In the genomic region with DNA sequence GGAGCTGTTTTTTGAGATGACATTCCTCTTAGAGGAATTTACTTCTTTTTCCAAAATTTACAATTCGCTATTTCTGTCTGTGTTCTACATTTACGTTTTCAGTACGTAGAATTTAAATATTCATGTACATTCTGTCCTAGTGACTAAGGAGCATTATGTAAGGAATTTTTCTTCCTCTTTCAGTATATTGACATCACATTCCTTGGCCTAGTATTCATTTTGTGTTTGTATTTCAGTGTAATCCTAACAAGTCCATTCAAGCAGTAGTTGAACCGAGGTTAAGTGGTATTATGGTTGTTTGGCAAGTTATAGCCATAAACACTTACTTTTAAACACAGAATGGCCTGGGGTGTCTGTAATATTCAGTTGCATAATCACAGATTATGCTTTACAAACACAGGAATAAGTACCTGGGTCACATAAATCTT, we compare ENCODE assay signal across 9 cellular contexts. TPM values are rescaled to one million over a fixed set of nuclear protein-coding genes. Genes with fewer than 3 reads are reported as not detected.
DNase-seq lines count a peak whose midpoint lies in the region; ATAC-seq, FAIRE-seq and TF ChIP-seq lines count a peak whose summit lies in the region.
"Had no signal": no experiment of that assay in that cellular context is flagged by ENCODE, and none has a peak within 500 bp of the region (broad histone marks: within the 10 kb centered on the region; RNA-seq: fewer than 3 reads in every experiment).

No MANE protein-coding gene starts in this region.

- H3K27me3 ChIP-seq in colonic mucosa, result no peaks in the 10 kb centered on the region
- no peaks in the 10 kb centered on the region for H3K27me3 ChIP-seq in pancreas

- H3K9me3 ChIP-seq in colonic mucosa (no peaks in the 10 kb centered on the region), pancreas (no peaks in the 10 kb centered on the region)

- no peak for FAIRE-seq in pancreas (lab: Jason Lieb, UNC)

- H3K4me3 ChIP-seq in colonic mucosa (no peak overlapping the region), pancreas (no peak overlapping the region)

- peak in 3 of 4 donors; percentile 50 to 78 (median 55) for ATAC-seq in pancreas
- ATAC-seq in omental fat pad (ENCODE audit: low FRiP score), result no peak

- H3K36me3 ChIP-seq in colonic mucosa, result no peaks in the 10 kb centered on the region
- no peaks in the 10 kb centered on the region for H3K36me3 ChIP-seq in pancreas

- intact Hi-C loops in colonic mucosa (cut with DNase I) (no loop called here), pancreas (cut with DNase I) (no loop called here)

- H3K9ac ChIP-seq in colonic mucosa (ENCODE audit: low read depth in 2 of 2, low read length in 2 of 2), result no peak overlapping the region
- H3K9ac ChIP-seq: KMS-11 had no signal

- peak; percentile 86 for DNase-seq in DMS79 (lab: John Stamatoyannopoulos, UW)
- DNase-seq in NCI-H2196 treated with DMSO at 0.1 percent for 48 hours (lab: John Stamatoyannopoulos, UW; ENCODE audit: unreplicated experiment), result peak; percentile 10
- no peak for DNase-seq in colonic mucosa
- DNase-seq in pancreas, result no peak
- no peak for DNase-seq in NCI-H526 treated with DMSO at 0.1 percent for 48 hours (lab: John Stamatoyannopoulos, UW)
- DNase-seq in OCI-M1 (lab: John Stamatoyannopoulos, UW), result no peak
- DNase-seq in omental fat pad (ENCODE audit: low spot score), result no peak
- DNase-seq in stimulated activated naive CD4-positive, alpha-beta T cell treated with Interleukin-2 at 50 U/mL for 16 hours (lab: John Stamatoyannopoulos, UW), result no peak

- peaks cover 3% of the 10 kb centered on the region for H3K4me1 ChIP-seq in colonic mucosa
- peaks cover 0 to 10% (median 6%) of the 10 kb centered on the region in 3 donors for H3K4me1 ChIP-seq in pancreas

- TF ChIP-seq CTCF in colonic mucosa (IDR thresholded peaks at IDR 0.05) (no peak), pancreas (IDR thresholded peaks at IDR 0.05) (no peak), omental fat pad (IDR thresholded peaks at IDR 0.05) (no peak)

- WGBS in pancreas, 2 donors, result 71 to 73% methylated on average over 4 of the region's 4 CpGs

- peak overlapping the region; percentile 41 for H3K27ac ChIP-seq in colonic mucosa
- no peak overlapping the region for H3K27ac ChIP-seq in pancreas
- H3K27ac ChIP-seq: KMS-11 had no signal

RNA-seq across cellular contexts. Expression of a gene that starts 52.1 kb away (rescaled TPM):
- 10 to 100 TPM; 55.9 to 67.4 TPM for total RNA-seq in colonic mucosa
- total RNA-seq in pancreas, result 10 to 100 TPM; 21.3 to 39.7 (median 23.8) TPM
- polyA plus RNA-seq in pancreas, result 10 to 100 TPM; 24.7 to 24.8 TPM
- 10 to 100 TPM; 20.3 to 49.1 (median 34.5) TPM for total RNA-seq in omental fat pad

Comparison
In these comparisons a context has a peak if more than half of its experiments do, and no peak if none do; other contexts are left out.
1. DNase-seq: peak in DMS79 (single experiment) and NCI-H2196 treated with DMSO at 0.1 percent for 48 hours (single experiment); none in colonic mucosa (single experiment), pancreas (0 of 6), NCI-H526 treated with DMSO at 0.1 percent for 48 hours (single experiment), OCI-M1 (single experiment), omental fat pad (single experiment) and stimulated activated naive CD4-positive, alpha-beta T cell treated with Interleukin-2 at 50 U/mL for 16 hours (single experiment).